ENCODE assay signal across 16 cellular contexts in the genomic region with DNA sequence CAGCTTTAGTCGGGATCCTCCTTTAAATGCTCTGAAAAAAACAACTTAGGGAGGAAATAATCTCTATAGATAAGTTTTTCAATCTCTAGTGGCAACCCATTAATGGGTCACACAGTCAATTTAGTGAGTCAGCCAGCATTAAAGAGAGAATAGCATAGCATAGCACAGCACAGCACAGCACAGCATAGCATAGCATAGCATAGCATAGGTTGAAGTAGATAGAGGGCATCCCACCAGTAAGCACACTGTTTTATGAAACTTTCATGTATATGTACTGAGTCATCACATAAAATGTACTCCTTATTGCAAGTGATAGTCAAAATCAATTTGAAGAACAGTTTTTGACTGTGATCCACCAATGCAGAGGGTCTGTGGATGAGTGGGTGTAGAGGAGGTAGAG.
DNase-seq lines count a peak whose midpoint lies in the region; ATAC-seq, FAIRE-seq and TF ChIP-seq lines count a peak whose summit lies in the region.
"Had no signal": no experiment of that assay in that cellular context is flagged by ENCODE, and none has a peak within 500 bp of the region (broad histone marks: within the 10 kb centered on the region; RNA-seq: fewer than 3 reads in every experiment).

No MANE protein-coding gene starts in this region.

- H3K27ac ChIP-seq in RWPE2 (ENCODE audit: poor library complexity, severe bottlenecking), result no peak overlapping the region
- H3K27ac ChIP-seq: A549, BLaER1, GM23248 had no signal

- no peak for TF ChIP-seq CTCF in RWPE2 (IDR thresholded peaks at IDR 0.05; ENCODE audit: poor library complexity, severe bottlenecking)
- no peak for TF ChIP-seq CTCF in nephron (IDR thresholded peaks at IDR 0.05; ENCODE audit: unreplicated experiment in 3 of 3)

- H3K27me3 ChIP-seq in RWPE2 (ENCODE audit: insufficient read depth, poor library complexity, severe bottlenecking), result no peaks in the 10 kb centered on the region
- H3K27me3 ChIP-seq: BLaER1 had no signal

- TF ChIP-seq POLR2A in H54 (IDR thresholded peaks at IDR 0.05; ENCODE audit: low read depth, low read length), result no peak

- H3K27ac Mint-ChIP-seq in nephron, result peak overlapping the region in 2 of 3 experiments; percentile 84 to 88
- H3K27ac Mint-ChIP-seq: CD8-positive, alpha-beta memory T cell had no signal

- H3K4me1 Mint-ChIP-seq in nephron, result peaks cover 44% of the 10 kb centered on the region
- H3K4me1 Mint-ChIP-seq: CD8-positive, alpha-beta memory T cell had no signal

- ATAC-seq in RWPE2 (ENCODE audit: low read depth), result peak; percentile 25; the same call in 1 of the 3 replicates
- ATAC-seq in GM18873 (IDR thresholded peaks at IDR 0.05; ENCODE audit: low FRiP score, unreplicated experiment), result no peak
- ATAC-seq: A549 had no signal

- no peaks in the 10 kb centered on the region for H3K36me3 ChIP-seq in RWPE2 (ENCODE audit: low read depth)
- H3K36me3 ChIP-seq: BLaER1 had no signal

- peak; percentile 27 for FAIRE-seq in H54 (lab: Jason Lieb, UNC)
- FAIRE-seq: A549, GM12892, GM19239 had no signal

- H3K4me3 Mint-ChIP-seq in nephron, result no peak overlapping the region
- H3K4me3 Mint-ChIP-seq: CD8-positive, alpha-beta memory T cell had no signal

- no peaks in the 10 kb centered on the region for H3K27me3 Mint-ChIP-seq in nephron (ENCODE audit: low read depth)
- H3K27me3 Mint-ChIP-seq: CD8-positive, alpha-beta memory T cell had no signal

- H3K4me1 ChIP-seq in RWPE2 (ENCODE audit: insufficient read depth, poor library complexity, severe bottlenecking), result no peaks in the 10 kb centered on the region
- H3K4me1 ChIP-seq: A549, BLaER1, Caco-2 had no signal

- peak; percentile 34 for DNase-seq in EH (ENCODE audit: low read depth)
- DNase-seq in H54 (ENCODE audit: insufficient read length, low spot score), result no peak
- DNase-seq in RWPE2 (ENCODE audit: low spot score), result no peak
- no peak for DNase-seq in T-helper 9 cell
- no peak for DNase-seq in KG1 (lab: John Stamatoyannopoulos, UW)
- DNase-seq: Caco-2; CD8-positive, alpha-beta memory T cell; DND-41; H7 had no signal

- no peaks in the 10 kb centered on the region for H3K9me3 Mint-ChIP-seq in nephron

- H3K36me3 Mint-ChIP-seq in nephron (ENCODE audit: low read depth), result no peaks in the 10 kb centered on the region
- H3K36me3 Mint-ChIP-seq: CD8-positive, alpha-beta memory T cell had no signal

- no peak overlapping the region for H3K4me3 ChIP-seq in RWPE2 (ENCODE audit: severe bottlenecking)
- H3K4me3 ChIP-seq: A549, BLaER1, GM23248 had no signal

- H3K9me3 ChIP-seq in RWPE2 (ENCODE audit: severe bottlenecking), result no peaks in the 10 kb centered on the region
- H3K9me3 ChIP-seq: A549, BLaER1, Caco-2 had no signal
